ENCODE assay signal across 14 cellular contexts in genomic region chr6:54802775-54803631, GRCh38. TPM values are rescaled to one million over a fixed set of nuclear protein-coding genes. Genes with fewer than 3 reads are reported as not detected.
DNase-seq lines count a peak whose midpoint lies in the region; ATAC-seq and TF ChIP-seq lines count a peak whose summit lies in the region.
"Had no signal": no experiment of that assay in that cellular context is flagged by ENCODE, and none has a peak within 500 bp of the region (broad histone marks: within the 10 kb centered on the region; RNA-seq: fewer than 3 reads in every experiment).

No MANE protein-coding gene starts in this region.

- TF ChIP-seq EP300 in upper lobe of left lung (IDR thresholded peaks at IDR 0.05), result no peak

- DNase-seq in DMS53 (lab: John Stamatoyannopoulos, UW) (peak; percentile 9), DMS53 treated with DMSO at 0.1 percent for 48 hours (lab: John Stamatoyannopoulos, UW; ENCODE audit: unreplicated experiment) (no peak), PC-9 (peak in 1 of 2 experiments; percentile 36), fibroblast of pulmonary artery (ENCODE audit: low read depth) (peak; percentile 36), smooth muscle cell (lab: John Stamatoyannopoulos, UW; ENCODE audit: unreplicated experiment) (no peak), upper lobe of left lung (no peak), hippocampal formation (lab: John Stamatoyannopoulos, UW) (no peak), foreskin melanocyte (no peak)
- DNase-seq: activated CD4-positive, CD25-positive, alpha-beta regulatory T cell treated with anti-CD3 and anti-CD28 coated beads, Interleukin-2, amount 50 U/mL, for 72 hours; NCI-H146; right lobe of liver; SHP77 had no signal

- H3K27me3 ChIP-seq in PC-9 (ENCODE audit: insufficient read depth, low read depth) (no peaks in the 10 kb centered on the region), smooth muscle cell (ENCODE audit: low read depth) (no peaks in the 10 kb centered on the region), upper lobe of left lung (no peaks in the 10 kb centered on the region)
- H3K27me3 ChIP-seq: right lobe of liver had no signal

- H3K27ac ChIP-seq in PC-9, result 0 out of 2 replicates have a peak overlapping the region, but pooled peaks have one; percentile 37
- H3K27ac ChIP-seq in smooth muscle cell (ENCODE audit: low read depth), result peak overlapping the region; percentile 79
- no peak overlapping the region for H3K27ac ChIP-seq in upper lobe of left lung
- H3K27ac ChIP-seq: 22Rv1, right lobe of liver had no signal

- H3K9me3 ChIP-seq in PC-9 (ENCODE audit: insufficient read depth, low read depth), result no peaks in the 10 kb centered on the region; the same call in 1 of the 2 replicates
- H3K9me3 ChIP-seq in smooth muscle cell (replicated peaks; ENCODE audit: low read depth), result no peaks in the 10 kb centered on the region
- H3K9me3 ChIP-seq in upper lobe of left lung, result no peaks in the 10 kb centered on the region
- H3K9me3 ChIP-seq: right lobe of liver had no signal

- WGBS in smooth muscle cell (ENCODE audit: low lambda C conversion rate), result 48% methylated on average over 5 of the region's 5 CpGs
- WGBS in upper lobe of left lung, 2 donors, result 54 to 55% methylated on average over 5 of the region's 5 CpGs

- no peak for ATAC-seq in upper lobe of left lung (ENCODE audit: low FRiP score in 2 of 2)

- intact Hi-C loops in PC-9 (cut with micrococcal nuclease; ENCODE audit: unreplicated experiment), result no loop called here

- TF ChIP-seq CTCF in PC-9 (conservative IDR thresholded peaks at IDR 0.05) (no peak), fibroblast of pulmonary artery (IDR thresholded peaks at IDR 0.05; ENCODE audit: low read length, missing control alignments) (no peak), smooth muscle cell (IDR thresholded peaks at IDR 0.05; ENCODE audit: borderline replicate concordance, insufficient read depth, poor library complexity, severe bottlenecking) (no peak), upper lobe of left lung (IDR thresholded peaks at IDR 0.05) (no peak)

- no peaks in the 10 kb centered on the region for H3K9me2 ChIP-seq in PC-9 (ENCODE audit: insufficient read depth)

- H3K4me3 ChIP-seq in PC-9 (no peak overlapping the region), fibroblast of pulmonary artery (replicated peaks; ENCODE audit: low read depth, low read length) (no peak overlapping the region), smooth muscle cell (no peak overlapping the region), upper lobe of left lung (no peak overlapping the region)
- H3K4me3 ChIP-seq: lung, right lobe of liver had no signal

- POLR2A ChIA-PET in PC-9 (lab: Charles Lee; ENCODE audit: unreplicated experiment), result interaction anchor here (0.6 kb wide), 1 partner anchor 44 kb away, joined by 3 read pairs; no protein-coding TSS in a partner anchor

- CTCF ChIA-PET in PC-9 (lab: Charles Lee), result interaction anchor here (0.6 kb wide), 1 partner anchor 14 kb away, joined by 3 read pairs; no protein-coding TSS in a partner anchor

- no peaks in the 10 kb centered on the region for H3F3A ChIP-seq in PC-9 (ENCODE audit: insufficient read depth, low read depth)
- H3F3A ChIP-seq in smooth muscle cell (ENCODE audit: low read depth), result no peaks in the 10 kb centered on the region

- H3K4me2 ChIP-seq in PC-9, result no peak overlapping the region
- H3K4me2 ChIP-seq in smooth muscle cell, result peak overlapping the region; percentile 77

- H2AFZ ChIP-seq in PC-9, result no peak overlapping the region
- no peak overlapping the region for H2AFZ ChIP-seq in smooth muscle cell (ENCODE audit: low read depth)

- no peak overlapping the region for H3K9ac ChIP-seq in smooth muscle cell (ENCODE audit: low read depth)

- H3K36me3 ChIP-seq in PC-9 (ENCODE audit: low read depth) (no peaks in the 10 kb centered on the region), smooth muscle cell (ENCODE audit: low read depth) (no peaks in the 10 kb centered on the region), upper lobe of left lung (no peaks in the 10 kb centered on the region)
- H3K36me3 ChIP-seq: right lobe of liver had no signal

- no peak for TF ChIP-seq POLR2A in upper lobe of left lung (IDR thresholded peaks at IDR 0.05)

- H4K20me1 ChIP-seq in PC-9 (ENCODE audit: insufficient read depth) (no peaks in the 10 kb centered on the region), smooth muscle cell (ENCODE audit: low read depth) (no peaks in the 10 kb centered on the region)

- H3K79me2 ChIP-seq in PC-9 (ENCODE audit: low read depth) (no peaks in the 10 kb centered on the region), smooth muscle cell (ENCODE audit: low read depth) (no peaks in the 10 kb centered on the region)

- H3K4me1 ChIP-seq in PC-9 (replicated peaks; ENCODE audit: insufficient read depth) (peaks cover 18% of the 10 kb centered on the region), smooth muscle cell (ENCODE audit: low read depth) (peaks cover 24% of the 10 kb centered on the region), upper lobe of left lung (no peaks in the 10 kb centered on the region)
- H3K4me1 ChIP-seq: right lobe of liver had no signal

- BruUV-seq in PC-9 (replicated peaks; lab: Mats Ljungman, UMichigan), result no TSS peak

RNA-seq across cellular contexts. Expression of gene FAM83B, which starts 43.6 kb away (rescaled TPM):
- total RNA-seq in PC-9 (2021), result 10.1 and 15.6 TPM in 2 replicates
- 28.7 and 37.0 TPM in 2 replicates for total RNA-seq in smooth muscle cell
- polyA plus RNA-seq in smooth muscle cell, result 1.1 and 3.9 TPM in 2 replicates
- 1 to 10 TPM in 2 of 6 donors, under 1 TPM in 2, not detected in 2; 0.29 to 1.5 (median 0.73) TPM for total RNA-seq in upper lobe of left lung

Comparison
In these comparisons a context has a peak if more than half of its experiments do, and no peak if none do; other contexts are left out.
1. DNase-seq: peak in DMS53 (single experiment) and fibroblast of pulmonary artery (single experiment); none in DMS53 treated with DMSO at 0.1 percent for 48 hours (single experiment), smooth muscle cell (single experiment), upper lobe of left lung (0 of 2), hippocampal formation (0 of 2) and foreskin melanocyte (single experiment).
2. H3K27ac ChIP-seq: peak in PC-9 (single experiment) and smooth muscle cell (single experiment); none in upper lobe of left lung (0 of 4).